ENCODE assay signal across 23 cellular contexts in the genomic region with DNA sequence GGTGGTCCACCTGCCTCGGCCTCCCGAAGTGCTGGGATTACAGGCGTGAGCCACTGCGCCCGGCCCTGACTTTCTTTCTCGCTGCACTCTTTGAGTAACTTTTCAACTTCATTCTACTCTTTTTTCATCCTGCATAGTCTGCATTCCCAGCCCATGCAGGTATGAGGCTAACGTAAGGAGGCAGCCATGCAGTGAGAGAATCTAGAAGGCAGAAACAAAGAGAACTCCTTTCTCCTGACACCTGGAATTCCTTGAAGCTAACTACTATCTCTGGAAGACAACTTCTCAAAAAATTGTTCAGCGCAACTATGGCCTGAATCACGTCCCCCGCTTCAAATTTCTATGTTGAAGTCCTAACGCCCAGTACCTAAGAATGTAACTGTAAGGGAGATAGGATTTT.
"Had no signal": no experiment of that assay in that cellular context is flagged by ENCODE, and none has a peak within 500 bp of the region (broad histone marks: within the 10 kb centered on the region; RNA-seq: fewer than 3 reads in every experiment).

No MANE protein-coding gene starts in this region.

- H3K36me3 ChIP-seq: gastrocnemius medialis, right lobe of liver, transverse colon had no signal

- H3K9ac ChIP-seq: parathyroid adenoma had no signal

- H3K36me3 Mint-ChIP-seq: natural killer cell had no signal

- H3K27me3 Mint-ChIP-seq: stimulated activated naive B cell treated with anti-CD40 and anti-IgM and Interleukin-4, amounts not matched to agents 10 μg/mL and 1 μg/mL and 100 μg/mL, for 72 hours; stimulated activated naive CD8-positive, alpha-beta T cell treated with anti-CD3 and anti-CD28 coated beads, Interleukin-15, Interleukin-2, amounts not matched to agents 100 ng/mL and 50 ng/mL, for 24 hours had no signal

- H3K27ac ChIP-seq: epithelial cell of prostate, gastrocnemius medialis, left lung, neutrophil, parathyroid adenoma, right lobe of liver, transverse colon had no signal

- H2AFZ ChIP-seq: parathyroid adenoma had no signal

- H3K79me2 ChIP-seq: parathyroid adenoma had no signal

- H3K4me1 ChIP-seq: gastrocnemius medialis, left lung, parathyroid adenoma, transverse colon had no signal

- H3K4me1 Mint-ChIP-seq: natural killer cell; stimulated activated naive B cell treated with anti-CD40 and anti-IgM and Interleukin-4, amounts not matched to agents 10 μg/mL and 1 μg/mL and 100 μg/mL, for 72 hours had no signal

- H3K27me3 ChIP-seq: gastrocnemius medialis, left lung, neutrophil, right lobe of liver, transverse colon had no signal

- H3K9me3 Mint-ChIP-seq: natural killer cell; neural crest cell; stimulated activated naive CD8-positive, alpha-beta T cell treated with anti-CD3 and anti-CD28 coated beads, Interleukin-15, Interleukin-2, amounts not matched to agents 100 ng/mL and 50 ng/mL, for 24 hours had no signal

- ATAC-seq: esophagus mucosa; gastrocnemius medialis; left lung; natural killer cell; right lobe of liver; stimulated activated naive B cell treated with anti-CD40 and anti-IgM and Interleukin-4, amounts not matched to agents 10 μg/mL and 1 μg/mL and 100 μg/mL, for 72 hours had no signal

- H3K4me3 ChIP-seq: gastrocnemius medialis, left lung, right lobe of liver, transverse colon had no signal

- H3K9me3 ChIP-seq: gastrocnemius medialis, left lung, neutrophil, right lobe of liver, transverse colon had no signal

- DNase-seq: cerebellar nuclear complex; cortex of kidney; effector CD4-positive, alpha-beta T cell; foreskin fibroblast; gastrocnemius medialis; head of caudate nucleus; kidney; left lung; mesenchymal stem cell; natural killer cell; right lobe of liver; small intestine; stimulated activated CD4-positive, alpha-beta T cell treated with anti-CD3 and anti-CD28 coated beads, Interleukin-15, amount 100 ng/mL, for 24 hours; stimulated activated CD4-positive, alpha-beta T cell treated with anti-CD3 and anti-CD28 coated beads, Interleukin-2, amount 100 ng/mL, for 48 hours; stimulated activated naive B cell treated with anti-CD40 and anti-IgM and Interleukin-4, amounts not matched to agents 10 μg/mL and 1 μg/mL and 100 μg/mL, for 72 hours; transverse colon had no signal

- H3K4me3 Mint-ChIP-seq: natural killer cell; neural crest cell; stimulated activated naive B cell treated with anti-CD40 and anti-IgM and Interleukin-4, amounts not matched to agents 10 μg/mL and 1 μg/mL and 100 μg/mL, for 72 hours; stimulated activated naive CD8-positive, alpha-beta T cell treated with anti-CD3 and anti-CD28 coated beads, Interleukin-15, Interleukin-2, amounts not matched to agents 100 ng/mL and 50 ng/mL, for 24 hours had no signal

- H3K27ac Mint-ChIP-seq: natural killer cell; progenitor cell of endocrine pancreas; stimulated activated naive B cell treated with anti-CD40 and anti-IgM and Interleukin-4, amounts not matched to agents 10 μg/mL and 1 μg/mL and 100 μg/mL, for 72 hours; stimulated activated naive CD8-positive, alpha-beta T cell treated with anti-CD3 and anti-CD28 coated beads, Interleukin-15, Interleukin-2, amounts not matched to agents 100 ng/mL and 50 ng/mL, for 24 hours had no signal
